31 cellular contexts compared by ENCODE assay signal in genomic region chr2:165920748-165921147, GRCh38. TPM values are rescaled to one million over a fixed set of nuclear protein-coding genes. Genes with fewer than 3 reads are reported as not detected.
DNase-seq lines count a peak whose midpoint lies in the region; ATAC-seq, FAIRE-seq and TF ChIP-seq lines count a peak whose summit lies in the region.
"Had no signal": no experiment of that assay in that cellular context is flagged by ENCODE, and none has a peak within 500 bp of the region (broad histone marks: within the 10 kb centered on the region; RNA-seq: fewer than 3 reads in every experiment).

No MANE protein-coding gene starts in this region.

- no peak overlapping the region for H3K4me3 Mint-ChIP-seq in activated CD4-positive, alpha-beta T cell treated with anti-CD3 and anti-CD28 coated beads, Interleukin-2, amount 10 ng/mL, durations not matched to agents 24 days and 14 days
- H3K4me3 Mint-ChIP-seq in WTC11 (no peak overlapping the region), chondrocyte (ENCODE audit: unreplicated experiment) (no peak overlapping the region)
- H3K4me3 Mint-ChIP-seq: CD14-positive monocyte; CD8-positive, alpha-beta memory T cell had no signal

- peaks cover 23 to 63% (median 62%) of the 10 kb centered on the region in 3 donors for H3K36me3 ChIP-seq in tibial artery
- H3K36me3 ChIP-seq: BE2C had no signal

- no peaks in the 10 kb centered on the region for H3K4me1 ChIP-seq in tibial artery
- H3K4me1 ChIP-seq: BE2C, SJCRH30 had no signal

- POLR2A ChIA-PET in WTC11 (lab: Charles Lee): no interaction called here

- peak overlapping the region; percentile 66 for H3K27ac Mint-ChIP-seq in activated CD4-positive, alpha-beta T cell treated with anti-CD3 and anti-CD28 coated beads, Interleukin-2, amount 10 ng/mL, durations not matched to agents 24 days and 14 days
- H3K27ac Mint-ChIP-seq in WTC11 (peak overlapping the region; percentile 74; the same call in 1 of the 2 replicates), chondrocyte (ENCODE audit: unreplicated experiment) (peak overlapping the region; percentile 30)

- intact Hi-C loops in activated CD4-positive, alpha-beta T cell treated with anti-CD3 and anti-CD28 coated beads, Interleukin-2, amount 10 ng/mL, durations not matched to agents 24 days and 14 days (cut with micrococcal nuclease): no loop called here
- intact Hi-C loops in tibial artery (cut with DNase I; ENCODE audit: low total_unique reads): no loop called here

- peak; percentile 35 for FAIRE-seq in A204.1 (lab: Jason Lieb, UNC)
- FAIRE-seq: GM12891 had no signal

- TF ChIP-seq CTCF in WTC11 (IDR thresholded peaks at IDR 0.05) (no peak), chondrocyte (IDR thresholded peaks at IDR 0.05) (no peak), tibial artery (IDR thresholded peaks at IDR 0.05) (no peak)

- no peak for ATAC-seq in WTC11
- no peak for ATAC-seq in GM19351 (IDR thresholded peaks at IDR 0.05; ENCODE audit: unreplicated experiment)
- no peak for ATAC-seq in HG03457 (IDR thresholded peaks at IDR 0.05; ENCODE audit: unreplicated experiment)
- ATAC-seq: PC-3 had no signal

- H3K36me3 Mint-ChIP-seq in activated CD4-positive, alpha-beta T cell treated with anti-CD3 and anti-CD28 coated beads, Interleukin-2, amount 10 ng/mL, durations not matched to agents 24 days and 14 days (ENCODE audit: low read depth): peaks cover 26% of the 10 kb centered on the region
- peaks cover 14% of the 10 kb centered on the region for H3K36me3 Mint-ChIP-seq in WTC11
- peaks cover 24% of the 10 kb centered on the region for H3K36me3 Mint-ChIP-seq in chondrocyte (ENCODE audit: low read depth)

- no peak for DNase-seq in activated CD4-positive, alpha-beta T cell treated with anti-CD3 and anti-CD28 coated beads, Interleukin-2, amount 10 ng/mL, durations not matched to agents 24 days and 14 days
- DNase-seq in activated CD4-positive, alpha-beta T cell treated with anti-CD3 and anti-CD28 coated beads for 4 hours: no peak
- DNase-seq in WTC11 (ENCODE audit: low spot score): no peak
- DNase-seq in chondrocyte (ENCODE audit: low spot score): no peak
- no peak for DNase-seq in tibial artery
- DNase-seq: ACHN; BE2C; CD8-positive, alpha-beta memory T cell; DMS 273 treated with DMSO at 0.1 percent for 48 hours; DMS79; EL; GF-D8; GM23248; H7; IMR-90; KG1; MG63; NCI-H1105 treated with DMSO at 0.1 percent for 48 hours; NCI-H2029 treated with DMSO at 0.1 percent for 48 hours; NCI-H446 treated with DMSO at 0.1 percent for 48 hours; NCI-H526; NCI-H82; NK-92 treated with Interleukin-12 subunit alpha and Interleukin-12 subunit beta, amount 100 ng/mL, for 24 hours; PC-3; SJCRH30 had no signal

- no peaks in the 10 kb centered on the region for H3K9me3 ChIP-seq in tibial artery
- H3K9me3 ChIP-seq: BE2C, MG63, SJCRH30 had no signal

- H3K4me1 Mint-ChIP-seq in activated CD4-positive, alpha-beta T cell treated with anti-CD3 and anti-CD28 coated beads, Interleukin-2, amount 10 ng/mL, durations not matched to agents 24 days and 14 days: peaks cover 8% of the 10 kb centered on the region
- H3K4me1 Mint-ChIP-seq in WTC11 (no peaks in the 10 kb centered on the region), chondrocyte (ENCODE audit: low read depth) (peaks cover 7% of the 10 kb centered on the region)
- H3K4me1 Mint-ChIP-seq: CD14-positive monocyte; CD8-positive, alpha-beta memory T cell had no signal

- H3K9me3 Mint-ChIP-seq in activated CD4-positive, alpha-beta T cell treated with anti-CD3 and anti-CD28 coated beads, Interleukin-2, amount 10 ng/mL, durations not matched to agents 24 days and 14 days: no peaks in the 10 kb centered on the region
- H3K9me3 Mint-ChIP-seq in WTC11: no peaks in the 10 kb centered on the region
- H3K9me3 Mint-ChIP-seq in chondrocyte (ENCODE audit: low read depth): no peaks in the 10 kb centered on the region
- H3K9me3 Mint-ChIP-seq: CD14-positive monocyte; CD8-positive, alpha-beta memory T cell had no signal

- H3K4me3 ChIP-seq in tibial artery: no peak overlapping the region
- H3K4me3 ChIP-seq: GM23248, MG63, SJCRH30 had no signal

- no peaks in the 10 kb centered on the region for H3K27me3 ChIP-seq in tibial artery
- H3K27me3 ChIP-seq: BE2C, MG63, SJCRH30 had no signal

- H3K27me3 Mint-ChIP-seq in activated CD4-positive, alpha-beta T cell treated with anti-CD3 and anti-CD28 coated beads, Interleukin-2, amount 10 ng/mL, durations not matched to agents 24 days and 14 days: no peaks in the 10 kb centered on the region
- H3K27me3 Mint-ChIP-seq in WTC11 (ENCODE audit: low read depth) (no peaks in the 10 kb centered on the region), chondrocyte (ENCODE audit: low read depth) (no peaks in the 10 kb centered on the region)
- H3K27me3 Mint-ChIP-seq: CD8-positive, alpha-beta memory T cell had no signal

- CTCF ChIA-PET in WTC11 (lab: Charles Lee): no interaction called here

- no peak overlapping the region for H3K27ac ChIP-seq in tibial artery
- H3K27ac ChIP-seq: 22Rv1, GM23248, SJCRH30 had no signal

TF ChIP-seq in WTC11, 78 proteins besides CTCF, POLR2A, EP300 and RAD21 (continues in another document):
- TF ChIP-seq MAX (CRISPR knock-in tag; IDR thresholded peaks at IDR 0.05): no peak
- TF ChIP-seq, protein P1, sequence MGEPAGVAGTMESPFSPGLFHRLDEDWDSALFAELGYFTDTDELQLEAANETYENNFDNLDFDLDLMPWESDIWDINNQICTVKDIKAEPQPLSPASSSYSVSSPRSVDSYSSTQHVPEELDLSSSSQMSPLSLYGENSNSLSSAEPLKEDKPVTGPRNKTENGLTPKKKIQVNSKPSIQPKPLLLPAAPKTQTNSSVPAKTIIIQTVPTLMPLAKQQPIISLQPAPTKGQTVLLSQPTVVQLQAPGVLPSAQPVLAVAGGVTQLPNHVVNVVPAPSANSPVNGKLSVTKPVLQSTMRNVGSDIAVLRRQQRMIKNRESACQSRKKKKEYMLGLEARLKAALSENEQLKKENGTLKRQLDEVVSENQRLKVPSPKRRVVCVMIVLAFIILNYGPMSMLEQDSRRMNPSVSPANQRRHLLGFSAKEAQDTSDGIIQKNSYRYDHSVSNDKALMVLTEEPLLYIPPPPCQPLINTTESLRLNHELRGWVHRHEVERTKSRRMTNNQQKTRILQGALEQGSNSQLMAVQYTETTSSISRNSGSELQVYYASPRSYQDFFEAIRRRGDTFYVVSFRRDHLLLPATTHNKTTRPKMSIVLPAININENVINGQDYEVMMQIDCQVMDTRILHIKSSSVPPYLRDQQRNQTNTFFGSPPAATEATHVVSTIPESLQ (CRISPR knock-in tag; IDR thresholded peaks at IDR 0.05): no peak
- TF ChIP-seq AR (CRISPR knock-in tag; IDR thresholded peaks at IDR 0.05): no peak
- no peak for TF ChIP-seq FOXP4 (CRISPR knock-in tag; IDR thresholded peaks at IDR 0.05)
- TF ChIP-seq IRF2 (CRISPR knock-in tag; IDR thresholded peaks at IDR 0.05; ENCODE audit: borderline replicate concordance, low read depth): no peak
- TF ChIP-seq E2F4 (CRISPR knock-in tag; IDR thresholded peaks at IDR 0.05; ENCODE audit: borderline replicate concordance, low read depth): no peak
- TF ChIP-seq ELF4 (CRISPR knock-in tag; IDR thresholded peaks at IDR 0.05; ENCODE audit: low read depth): no peak

RNA-seq across cellular contexts. Expression of gene TTC21B, which starts 32.8 kb away (rescaled TPM):
- 21.4 and 22.7 TPM in 2 replicates for total RNA-seq in activated CD4-positive, alpha-beta T cell treated with anti-CD3 and anti-CD28 coated beads, Interleukin-2, amount 10 ng/mL, durations not matched to agents 24 days and 14 days
- total RNA-seq in WTC11 (2021): 16.9 to 20.8 TPM (median 17.8 TPM) in 3 replicates
- 12.7 to 24.9 TPM (median 15.8 TPM) in 3 replicates for total RNA-seq in chondrocyte
